Comparison of ENCODE assay signal across 17 cellular contexts in genomic region chr20:21149344-21149743, GRCh38. TPM values are rescaled to one million over a fixed set of nuclear protein-coding genes. Genes with fewer than 3 reads are reported as not detected.
DNase-seq lines count a peak whose midpoint lies in the region; ATAC-seq, FAIRE-seq and TF ChIP-seq lines count a peak whose summit lies in the region.
"Had no signal": no experiment of that assay in that cellular context is flagged by ENCODE, and none has a peak within 500 bp of the region (broad histone marks: within the 10 kb centered on the region; RNA-seq: fewer than 3 reads in every experiment).

No MANE protein-coding gene starts in this region.

- no peaks in the 10 kb centered on the region for H3K79me1 ChIP-seq in mesenchymal stem cell (replicated peaks; ENCODE audit: low read length, poor library complexity, severe bottlenecking)
- no peaks in the 10 kb centered on the region for H3K79me1 ChIP-seq in trophoblast cell (ENCODE audit: low read length)

- DNase-seq in BE2C: no peak
- DNase-seq in bronchial epithelial cell (ENCODE audit: low read depth): no peak
- DNase-seq in mesenchymal stem cell: no peak
- no peak for DNase-seq in trophoblast cell
- DNase-seq: 8988T; AML-193; Calu3; CD4-positive, alpha-beta T cell; DMS 273 treated with DMSO at 0.1 percent for 48 hours; H7; IMR-90; KBM-7 had no signal

- H3K9ac ChIP-seq in mesenchymal stem cell (ENCODE audit: low read length) (no peak overlapping the region), trophoblast cell (ENCODE audit: low read length) (no peak overlapping the region)
- H3K9ac ChIP-seq: BLaER1 treated with 17β-estradiol and CSF1 and Interleukin-3, amounts not matched to agents 10 nM and 100 nM had no signal

- no peak overlapping the region for H2BK12ac ChIP-seq in mesenchymal stem cell (ENCODE audit: low read length in 2 of 2)
- no peak overlapping the region for H2BK12ac ChIP-seq in trophoblast cell (ENCODE audit: low read length)

- 80% methylated on average over 9 of the region's 9 CpGs for WGBS in mesenchymal stem cell
- WGBS in trophoblast cell (ENCODE audit: extremely low coverage, insufficient coverage, insufficient read length): no CpG with 5 or more reads among the region's 9 CpGs

- H3K14ac ChIP-seq in mesenchymal stem cell (ENCODE audit: low read length in 2 of 2) (no peak overlapping the region), trophoblast cell (ENCODE audit: low read length) (no peak overlapping the region)

- H3K23ac ChIP-seq in mesenchymal stem cell (ENCODE audit: low read length in 2 of 2): no peak overlapping the region
- H3K23ac ChIP-seq in trophoblast cell (ENCODE audit: low read length): peak overlapping the region; percentile 7

- H3K27me3 ChIP-seq in BE2C (no peaks in the 10 kb centered on the region), bronchial epithelial cell (ENCODE audit: control insufficient read depth, insufficient read depth, low read length) (no peaks in the 10 kb centered on the region), mesenchymal stem cell (ENCODE audit: control insufficient read depth in 1 of 2, insufficient read depth in 1 of 2, low read length in 2 of 2) (no peaks in the 10 kb centered on the region), trophoblast cell (ENCODE audit: insufficient read depth, low read length) (no peaks in the 10 kb centered on the region)
- H3K27me3 ChIP-seq: BLaER1 treated with 17β-estradiol and CSF1 and Interleukin-3, amounts not matched to agents 10 nM and 100 nM had no signal

- H3K18ac ChIP-seq in mesenchymal stem cell (ENCODE audit: low read depth in 1 of 2, low read length in 2 of 2) (no peak overlapping the region), trophoblast cell (ENCODE audit: low read length) (no peak overlapping the region)

- no peaks in the 10 kb centered on the region for H3K79me2 ChIP-seq in trophoblast cell (ENCODE audit: control insufficient read depth, insufficient read depth, low read length, poor library complexity)

- H2AFZ ChIP-seq in mesenchymal stem cell (ENCODE audit: low read depth, low read length): no peak overlapping the region
- no peak overlapping the region for H2AFZ ChIP-seq in trophoblast cell (ENCODE audit: insufficient read depth, low read length, poor library complexity)

- no peak overlapping the region for H2BK120ac ChIP-seq in mesenchymal stem cell (ENCODE audit: low read depth, low read length)
- H2BK120ac ChIP-seq in trophoblast cell (ENCODE audit: insufficient read depth, low read length, poor library complexity): no peak overlapping the region

- H3K4ac ChIP-seq in mesenchymal stem cell (ENCODE audit: low read depth in 1 of 2, low read length in 2 of 2): no peak overlapping the region
- no peak overlapping the region for H3K4ac ChIP-seq in trophoblast cell (ENCODE audit: low read depth, low read length)

- H2AK5ac ChIP-seq in mesenchymal stem cell (ENCODE audit: low read length, severe bottlenecking): no peak overlapping the region
- H2AK5ac ChIP-seq in trophoblast cell (ENCODE audit: low read length): no peak overlapping the region

- H3K9me3 ChIP-seq in BE2C: no peaks in the 10 kb centered on the region
- H3K9me3 ChIP-seq in mesenchymal stem cell (ENCODE audit: control insufficient read depth, low read length): no peaks in the 10 kb centered on the region
- H3K9me3 ChIP-seq in trophoblast cell (ENCODE audit: insufficient read depth, low read depth, low read length): peaks cover 2% of the 10 kb centered on the region
- H3K9me3 ChIP-seq: BLaER1 treated with 17β-estradiol and CSF1 and Interleukin-3, amounts not matched to agents 10 nM and 100 nM had no signal

- no peak overlapping the region for H4K12ac ChIP-seq in trophoblast cell (ENCODE audit: low read depth, low read length)

- H3K36me3 ChIP-seq in BE2C (no peaks in the 10 kb centered on the region; the same call in 1 of the 2 replicates), bronchial epithelial cell (ENCODE audit: control insufficient read depth, insufficient read depth, low read length) (no peaks in the 10 kb centered on the region), mesenchymal stem cell (ENCODE audit: control insufficient read depth in 1 of 2, insufficient read depth in 2 of 2, low read depth in 1 of 2, low read length in 2 of 2) (peaks cover 8 to 22% of the 10 kb centered on the region in 2 experiments), trophoblast cell (ENCODE audit: control insufficient read depth in 1 of 2, insufficient read depth in 2 of 2, low read length in 2 of 2) (peaks cover 0 to 2% of the 10 kb centered on the region in 2 experiments)

- H4K91ac ChIP-seq in mesenchymal stem cell (ENCODE audit: low read length): peak overlapping the region; percentile 62
- no peak overlapping the region for H4K91ac ChIP-seq in trophoblast cell (ENCODE audit: low read depth, low read length)

- no peak overlapping the region for H4K8ac ChIP-seq in mesenchymal stem cell (ENCODE audit: low read length)
- no peak overlapping the region for H4K8ac ChIP-seq in trophoblast cell (ENCODE audit: low read depth, low read length)

- FAIRE-seq in bronchial epithelial cell (lab: Jason Lieb, UNC): peak; percentile 83

- TF ChIP-seq CTCF in BE2C (IDR thresholded peaks at IDR 0.05; ENCODE audit: low read depth, low read length) (0 out of 2 replicates have a peak, but pooled peaks have one; percentile 6), bronchial epithelial cell (IDR thresholded peaks at IDR 0.05; ENCODE audit: insufficient read depth, low read length, severe bottlenecking) (no peak)

- ATAC-seq in HG02938 (IDR thresholded peaks at IDR 0.05; ENCODE audit: unreplicated experiment) (no peak), HG02885 (IDR thresholded peaks at IDR 0.05; ENCODE audit: poor library complexity, unreplicated experiment) (no peak), HG02840 (IDR thresholded peaks at IDR 0.05; ENCODE audit: low FRiP score, unreplicated experiment) (no peak)

- H3K27ac ChIP-seq in mesenchymal stem cell (ENCODE audit: low read length, poor library complexity, severe bottlenecking) (no peak overlapping the region), trophoblast cell (ENCODE audit: low read depth, low read length) (no peak overlapping the region)
- H3K27ac ChIP-seq: BLaER1 treated with 17β-estradiol and CSF1 and Interleukin-3, amounts not matched to agents 10 nM and 100 nM had no signal

- H3K4me3 ChIP-seq in BE2C (ENCODE audit: low read depth, low read length): no peak overlapping the region
- H3K4me3 ChIP-seq in bronchial epithelial cell (ENCODE audit: low read depth, low read length): no peak overlapping the region
- no peak overlapping the region for H3K4me3 ChIP-seq in mesenchymal stem cell (ENCODE audit: insufficient read depth in 1 of 2, low read depth in 1 of 2, low read length in 2 of 2)
- H3K4me3 ChIP-seq in trophoblast cell (ENCODE audit: low read depth, low read length): no peak overlapping the region
- H3K4me3 ChIP-seq: BLaER1 treated with 17β-estradiol and CSF1 and Interleukin-3, amounts not matched to agents 10 nM and 100 nM had no signal

- H3K4me2 ChIP-seq in mesenchymal stem cell (ENCODE audit: low read length, poor library complexity, severe bottlenecking) (no peak overlapping the region), trophoblast cell (ENCODE audit: low read length) (no peak overlapping the region)
- H3K4me2 ChIP-seq: BLaER1 treated with 17β-estradiol and CSF1 and Interleukin-3, amounts not matched to agents 10 nM and 100 nM had no signal

- H2BK15ac ChIP-seq in mesenchymal stem cell (ENCODE audit: low read depth, poor library complexity, severe bottlenecking): no peak overlapping the region

- H3K4me1 ChIP-seq in BE2C: peaks cover 25% of the 10 kb centered on the region
- no peaks in the 10 kb centered on the region for H3K4me1 ChIP-seq in mesenchymal stem cell (ENCODE audit: control insufficient read depth, insufficient read depth, low read depth, low read length)
- H3K4me1 ChIP-seq in trophoblast cell (ENCODE audit: control insufficient read depth in 1 of 2, insufficient read depth in 2 of 2, low read length in 2 of 2): no peaks in the 10 kb centered on the region
- H3K4me1 ChIP-seq: BLaER1 treated with 17β-estradiol and CSF1 and Interleukin-3, amounts not matched to agents 10 nM and 100 nM had no signal

- H2BK5ac ChIP-seq in mesenchymal stem cell (ENCODE audit: low read depth, low read length, poor library complexity, severe bottlenecking) (no peak overlapping the region), trophoblast cell (ENCODE audit: low read depth, low read length, poor library complexity) (no peak overlapping the region)

RNA-seq across cellular contexts. Expression of gene KIZ, which starts 23.5 kb away (rescaled TPM):
- polyA plus RNA-seq in BE2C (2012; ENCODE audit: insufficient read depth, insufficient read length, low read depth): 15.3 TPM
- total RNA-seq in bronchial epithelial cell: 12.9 and 37.4 TPM in 2 replicates
- 12.6 TPM for polyA plus RNA-seq in mesenchymal stem cell (2013, experiment 1 of 2)
- 10.5 TPM for polyA plus RNA-seq in mesenchymal stem cell (2013, experiment 2 of 2)
- polyA plus RNA-seq in trophoblast cell (2013): 8.9 and 9.2 TPM in 2 replicates

RNA-seq across cellular contexts. Expression of gene LINC00237, which starts 43.2 kb away (rescaled TPM):
- 3.3 TPM for polyA plus RNA-seq in BE2C (2012; ENCODE audit: insufficient read depth, insufficient read length, low read depth)
- not detected in 2 replicates for total RNA-seq in bronchial epithelial cell
- polyA plus RNA-seq in mesenchymal stem cell (2013, experiment 1 of 2): not detected
- not detected for polyA plus RNA-seq in mesenchymal stem cell (2013, experiment 2 of 2)
- polyA plus RNA-seq in trophoblast cell (2013): not detected in 2 replicates
- total RNA-seq: Calu3; CD4-positive, alpha-beta T cell; Daoy; IMR-90 had no signal
- polyA plus RNA-seq: IMR-90 had no signal
